ENCODE assay signal across 12 cellular contexts in the genomic region with DNA sequence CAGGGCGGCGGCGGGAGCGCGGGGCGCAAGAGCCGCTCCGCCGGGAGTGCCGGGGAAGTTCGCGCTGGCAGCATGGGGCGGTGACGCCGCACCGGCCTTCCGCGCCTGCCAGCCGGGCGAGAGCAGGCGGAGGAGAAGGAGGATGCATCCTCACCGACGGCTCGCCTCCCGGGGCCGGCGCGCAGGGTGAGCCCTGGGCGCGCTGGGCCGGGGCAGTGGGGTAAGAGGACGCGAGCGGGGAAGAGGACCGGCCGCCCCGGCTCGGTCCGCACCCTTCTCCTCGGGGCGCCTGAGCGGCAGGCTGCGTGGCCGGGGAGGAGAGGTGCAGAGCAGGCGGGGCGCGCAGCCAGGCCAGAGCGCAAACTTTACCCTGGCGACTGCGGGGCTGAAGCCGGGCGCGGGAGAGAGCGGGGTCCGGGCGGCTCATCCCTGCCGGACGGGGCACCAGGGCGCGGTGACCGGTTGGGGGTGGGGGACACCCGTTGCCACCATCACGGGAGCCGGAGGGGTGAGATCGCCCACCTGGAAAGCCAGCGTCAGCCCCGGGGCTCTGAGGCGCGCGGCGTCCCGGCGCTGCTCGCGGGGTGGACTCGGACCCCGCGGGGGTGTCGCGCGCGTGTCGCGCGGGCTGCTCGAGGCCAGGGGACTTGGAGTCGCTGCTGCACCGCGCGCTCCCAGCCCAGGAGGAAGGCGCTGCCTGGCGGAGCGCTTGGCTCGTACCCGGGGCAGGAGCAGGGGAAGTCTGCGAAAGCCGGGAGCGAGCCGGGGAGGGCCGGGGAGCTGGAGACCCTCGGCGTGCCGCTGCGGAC. TPM values are rescaled to one million over a fixed set of nuclear protein-coding genes. Genes with fewer than 3 reads are reported as not detected.
DNase-seq lines count a peak whose midpoint lies in the region; ATAC-seq, FAIRE-seq and TF ChIP-seq lines count a peak whose summit lies in the region.
"Had no signal": no experiment of that assay in that cellular context is flagged by ENCODE, and none has a peak within 500 bp of the region (broad histone marks: within the 10 kb centered on the region; RNA-seq: fewer than 3 reads in every experiment).

No MANE protein-coding gene starts in this region.

- H3K4me1 ChIP-seq in A549 (peaks cover 18% of the 10 kb centered on the region), mesenchymal stem cell (ENCODE audit: control insufficient read depth, insufficient read depth, low read depth, low read length) (peaks cover 13% of the 10 kb centered on the region)
- H3K4me1 ChIP-seq: lower lobe of right lung had no signal

- TF ChIP-seq POLR2A in A549 (IDR thresholded peaks at IDR 0.05; ENCODE audit: low read length) (no peak), GM12892 (IDR thresholded peaks at IDR 0.05; ENCODE audit: low read depth, low read length) (no peak)

- TF ChIP-seq CTCF in A549 (IDR thresholded peaks at IDR 0.05): no peak; the same call in 2 of the 3 replicates
- TF ChIP-seq CTCF in coronary artery (IDR thresholded peaks at IDR 0.05): no peak

- POLR2A ChIA-PET in A549 (lab: Yijun Ruan, JAX): interaction anchor here (1.0 kb wide), 1 partner anchor 238 kb away, joined by 8 read pairs; no protein-coding TSS in a partner anchor

- H3K18ac ChIP-seq in mesenchymal stem cell (ENCODE audit: low read depth in 1 of 2, low read length in 2 of 2): no peak overlapping the region

- H2BK5ac ChIP-seq in mesenchymal stem cell (ENCODE audit: low read depth, low read length, poor library complexity, severe bottlenecking): no peak overlapping the region

- no peak overlapping the region for H3K14ac ChIP-seq in mesenchymal stem cell (ENCODE audit: low read length in 2 of 2)

- H2BK15ac ChIP-seq in mesenchymal stem cell (ENCODE audit: low read depth, poor library complexity, severe bottlenecking): no peak overlapping the region

- H3K27ac ChIP-seq in A549 (peak overlapping the region; percentile 83 to 89), coronary artery (no peak overlapping the region), mesenchymal stem cell (ENCODE audit: low read length, poor library complexity, severe bottlenecking) (no peak overlapping the region)
- H3K27ac ChIP-seq: lower lobe of right lung, upper lobe of left lung had no signal

- H2AK5ac ChIP-seq in mesenchymal stem cell (ENCODE audit: low read length, severe bottlenecking): no peak overlapping the region

- H4K8ac ChIP-seq in mesenchymal stem cell (ENCODE audit: low read length): no peak overlapping the region

- H3K4me2 ChIP-seq in A549: peak overlapping the region; percentile 81
- peak overlapping the region; percentile 52 for H3K4me2 ChIP-seq in mesenchymal stem cell (ENCODE audit: low read length, poor library complexity, severe bottlenecking)

- H3K4ac ChIP-seq in mesenchymal stem cell (ENCODE audit: low read depth in 1 of 2, low read length in 2 of 2): no peak overlapping the region

- peaks cover 28 to 60% of the 10 kb centered on the region in 2 experiments for H3K27me3 ChIP-seq in mesenchymal stem cell (ENCODE audit: control insufficient read depth in 1 of 2, insufficient read depth in 1 of 2, low read length in 2 of 2)

- H3K36me3 ChIP-seq in mesenchymal stem cell (ENCODE audit: control insufficient read depth in 1 of 2, insufficient read depth in 2 of 2, low read depth in 1 of 2, low read length in 2 of 2): no peaks in the 10 kb centered on the region
- H3K36me3 ChIP-seq: lower lobe of right lung, upper lobe of left lung had no signal

- 44% methylated on average over 52 of the region's 104 CpGs for WGBS in A549 (ENCODE audit: missing lambda C conversion rate)
- 3% methylated on average over 96 of the region's 104 CpGs for WGBS in mesenchymal stem cell

- no peak overlapping the region for H2BK120ac ChIP-seq in mesenchymal stem cell (ENCODE audit: low read depth, low read length)

- ATAC-seq in A549 (peak; percentile 30 to 58), HG03039 (IDR thresholded peaks at IDR 0.05; ENCODE audit: unreplicated experiment) (no peak), GM19452 (IDR thresholded peaks at IDR 0.05; ENCODE audit: unreplicated experiment) (no peak)

- no peak for TF ChIP-seq RAD21 in A549 (conservative IDR thresholded peaks at IDR 0.05 in 1 of 2, IDR thresholded peaks at IDR 0.05 in 1 of 2)

- H2BK12ac ChIP-seq in mesenchymal stem cell (ENCODE audit: low read length in 2 of 2): no peak overlapping the region

- FAIRE-seq in A549 (lab: Jason Lieb, UNC): no peak
- FAIRE-seq in GM19239 (lab: Jason Lieb, UNC): no peak
- FAIRE-seq in GM12892 (lab: Jason Lieb, UNC): no peak

- H3K23ac ChIP-seq in mesenchymal stem cell (ENCODE audit: low read length in 2 of 2): no peak overlapping the region

- H2AFZ ChIP-seq in mesenchymal stem cell (ENCODE audit: low read depth, low read length): no peak overlapping the region

- CTCF ChIA-PET in A549 (lab: Yijun Ruan, JAX): interaction anchor here (0.6 to 1.5 kb wide), 6 partner anchors 11 to 253 kb away, joined by 3 to 4 read pairs (median 4); no protein-coding TSS in a partner anchor

- H4K91ac ChIP-seq in mesenchymal stem cell (ENCODE audit: low read length): no peak overlapping the region

- 0 out of 3 replicates have a peak, but pooled peaks cover 3% of the 10 kb centered on the region for H3K9me3 ChIP-seq in A549
- H3K9me3 ChIP-seq in mesenchymal stem cell (ENCODE audit: control insufficient read depth, low read length): no peaks in the 10 kb centered on the region
- H3K9me3 ChIP-seq: lower lobe of right lung, upper lobe of left lung had no signal

- peak overlapping the region; percentile 71 for H3K4me3 ChIP-seq in A549
- peak overlapping the region; percentile 53 for H3K4me3 ChIP-seq in coronary artery
- no peak overlapping the region for H3K4me3 ChIP-seq in mesenchymal stem cell (ENCODE audit: insufficient read depth in 1 of 2, low read depth in 1 of 2, low read length in 2 of 2)
- H3K4me3 ChIP-seq: lower lobe of right lung, upper lobe of left lung had no signal

- TF ChIP-seq EP300 in A549 (IDR thresholded peaks at IDR 0.05): no peak

- DNase-seq in A549 (ENCODE audit: low read depth in 1 of 2, low spot score in 1 of 2) (peak; percentile 24 to 31), ELF-1 (ENCODE audit: low read depth, low spot score) (peak; percentile 39), coronary artery (ENCODE audit: low spot score) (no peak), mesenchymal stem cell (no peak), GM19239 (ENCODE audit: insufficient read length, low spot score) (no peak), GM12892 (ENCODE audit: insufficient read length) (no peak)
- DNase-seq: activated CD4-positive, alpha-beta T cell treated with anti-CD3 and anti-CD28 coated beads for 48 hours; activated gamma-delta T cell treated with Interleukin-2 at 50 U/mL for 16 hours; lower lobe of right lung had no signal

- no peaks in the 10 kb centered on the region for H3K79me1 ChIP-seq in mesenchymal stem cell (replicated peaks; ENCODE audit: low read length, poor library complexity, severe bottlenecking)

- no peak overlapping the region for H3K9ac ChIP-seq in mesenchymal stem cell (ENCODE audit: low read length)

TF ChIP-seq in A549, 52 proteins besides CTCF, POLR2A, EP300 and RAD21:
- TF ChIP-seq, protein P1, sequence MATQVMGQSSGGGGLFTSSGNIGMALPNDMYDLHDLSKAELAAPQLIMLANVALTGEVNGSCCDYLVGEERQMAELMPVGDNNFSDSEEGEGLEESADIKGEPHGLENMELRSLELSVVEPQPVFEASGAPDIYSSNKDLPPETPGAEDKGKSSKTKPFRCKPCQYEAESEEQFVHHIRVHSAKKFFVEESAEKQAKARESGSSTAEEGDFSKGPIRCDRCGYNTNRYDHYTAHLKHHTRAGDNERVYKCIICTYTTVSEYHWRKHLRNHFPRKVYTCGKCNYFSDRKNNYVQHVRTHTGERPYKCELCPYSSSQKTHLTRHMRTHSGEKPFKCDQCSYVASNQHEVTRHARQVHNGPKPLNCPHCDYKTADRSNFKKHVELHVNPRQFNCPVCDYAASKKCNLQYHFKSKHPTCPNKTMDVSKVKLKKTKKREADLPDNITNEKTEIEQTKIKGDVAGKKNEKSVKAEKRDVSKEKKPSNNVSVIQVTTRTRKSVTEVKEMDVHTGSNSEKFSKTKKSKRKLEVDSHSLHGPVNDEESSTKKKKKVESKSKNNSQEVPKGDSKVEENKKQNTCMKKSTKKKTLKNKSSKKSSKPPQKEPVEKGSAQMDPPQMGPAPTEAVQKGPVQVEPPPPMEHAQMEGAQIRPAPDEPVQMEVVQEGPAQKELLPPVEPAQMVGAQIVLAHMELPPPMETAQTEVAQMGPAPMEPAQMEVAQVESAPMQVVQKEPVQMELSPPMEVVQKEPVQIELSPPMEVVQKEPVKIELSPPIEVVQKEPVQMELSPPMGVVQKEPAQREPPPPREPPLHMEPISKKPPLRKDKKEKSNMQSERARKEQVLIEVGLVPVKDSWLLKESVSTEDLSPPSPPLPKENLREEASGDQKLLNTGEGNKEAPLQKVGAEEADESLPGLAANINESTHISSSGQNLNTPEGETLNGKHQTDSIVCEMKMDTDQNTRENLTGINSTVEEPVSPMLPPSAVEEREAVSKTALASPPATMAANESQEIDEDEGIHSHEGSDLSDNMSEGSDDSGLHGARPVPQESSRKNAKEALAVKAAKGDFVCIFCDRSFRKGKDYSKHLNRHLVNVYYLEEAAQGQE (IDR thresholded peaks at IDR 0.05): no peak
- TF ChIP-seq HOXB13 (CRISPR knock-in tag; IDR thresholded peaks at IDR 0.05; ENCODE audit: low read depth): no peak
- TF ChIP-seq, protein P2, sequence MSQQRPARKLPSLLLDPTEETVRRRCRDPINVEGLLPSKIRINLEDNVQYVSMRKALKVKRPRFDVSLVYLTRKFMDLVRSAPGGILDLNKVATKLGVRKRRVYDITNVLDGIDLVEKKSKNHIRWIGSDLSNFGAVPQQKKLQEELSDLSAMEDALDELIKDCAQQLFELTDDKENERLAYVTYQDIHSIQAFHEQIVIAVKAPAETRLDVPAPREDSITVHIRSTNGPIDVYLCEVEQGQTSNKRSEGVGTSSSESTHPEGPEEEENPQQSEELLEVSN (IDR thresholded peaks at IDR 0.05; ENCODE audit: borderline replicate concordance, low read depth): no peak
- no peak for TF ChIP-seq ZFP36 (IDR thresholded peaks at IDR 0.05; ENCODE audit: borderline replicate concordance, partially characterized antibody)
- TF ChIP-seq KDM5A (IDR thresholded peaks at IDR 0.05): no peak
- no peak for TF ChIP-seq FOXS1 (CRISPR knock-in tag; IDR thresholded peaks at IDR 0.05)

RNA-seq across cellular contexts. Expression of gene GABRA5, which starts 0.5 kb away (rescaled TPM):
- 74.5 and 91.7 TPM in 2 replicates for polyA plus RNA-seq in A549 (2011; rRNA removed)
- 113 and 126 TPM in 2 replicates for polyA plus RNA-seq in A549 (2012; cell fraction: cytosol; rRNA removed)
- polyA plus RNA-seq in A549 (2012; cell fraction: nucleus; rRNA removed): 119 and 123 TPM in 2 replicates
- polyA plus RNA-seq in A549 (2017; fragmentation: RNase III; extraction: RNeasy Plus Mini Kit Qiagen cat#74134 plus additional on column Dnase treatment): 79.8 to 89.1 TPM (median 82.0 TPM) in 3 replicates
- polyA minus RNA-seq in A549 (2011; rRNA and poly(A)+ RNA removed): 148 and 160 TPM in 2 replicates
- polyA plus RNA-seq in mesenchymal stem cell (2013, experiment 1 of 2): not detected
- not detected for polyA plus RNA-seq in mesenchymal stem cell (2013, experiment 2 of 2)
- not detected for polyA plus RNA-seq in GM12892 (2012; ENCODE audit: missing spikeins)

Comparison
In these comparisons a context has a peak if more than half of its experiments do, and no peak if none do; other contexts are left out.
1. ATAC-seq: peak in A549 (2 of 2); none in HG03039 (single experiment) and GM19452 (single experiment).
2. DNase-seq: peak in A549 (2 of 2) and ELF-1 (single experiment); none in coronary artery (single experiment), mesenchymal stem cell (single experiment), GM19239 (single experiment) and GM12892 (single experiment).
3. H3K27ac ChIP-seq: peak in A549 (2 of 2); none in coronary artery (0 of 2) and mesenchymal stem cell (single experiment).
4. H3K4me3 ChIP-seq: peak in A549 (single experiment) and coronary artery (single experiment); none in mesenchymal stem cell (0 of 2).